25 cellular contexts compared by ENCODE assay signal in the genomic region with DNA sequence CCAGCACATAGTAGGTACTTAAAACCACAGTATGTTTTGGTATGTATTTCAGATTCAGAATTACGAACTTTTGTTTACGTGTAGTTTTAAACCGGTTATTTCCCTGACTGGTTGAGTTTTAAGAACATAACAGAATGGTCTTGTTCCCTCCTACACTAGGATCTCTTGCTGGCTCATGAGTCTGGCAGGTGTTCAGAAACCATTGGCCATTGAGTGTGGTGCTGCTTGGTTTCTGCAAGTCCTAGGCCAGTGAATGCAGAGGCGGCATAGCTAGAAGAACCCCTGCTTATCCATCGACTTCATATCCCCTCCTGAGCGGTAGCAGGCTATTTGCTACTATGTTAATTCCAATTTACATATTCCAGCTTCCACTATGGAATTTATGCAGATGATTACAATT.
DNase-seq lines count a peak whose midpoint lies in the region; ATAC-seq and TF ChIP-seq lines count a peak whose summit lies in the region.
"Had no signal": no experiment of that assay in that cellular context is flagged by ENCODE, and none has a peak within 500 bp of the region (broad histone marks: within the 10 kb centered on the region; RNA-seq: fewer than 3 reads in every experiment).

No MANE protein-coding gene starts in this region.

- peaks cover 10% of the 10 kb centered on the region for H3K36me3 Mint-ChIP-seq in IgD-negative memory B cell
- peaks cover 30% of the 10 kb centered on the region for H3K36me3 Mint-ChIP-seq in type B pancreatic cell
- H3K36me3 Mint-ChIP-seq in activated CD8-positive, alpha-beta T cell treated with anti-CD3 and anti-CD28 coated beads for 36 hours (ENCODE audit: low read depth), result peaks cover 16% of the 10 kb centered on the region

- peak overlapping the region; percentile 11 for H3K27ac ChIP-seq in caudate nucleus (ENCODE audit: low read depth, low read length)
- H3K27ac ChIP-seq: lower lobe of right lung, skin epidermis, VCaP had no signal

- H3K27me3 Mint-ChIP-seq in IgD-negative memory B cell, result no peaks in the 10 kb centered on the region
- no peaks in the 10 kb centered on the region for H3K27me3 Mint-ChIP-seq in type B pancreatic cell
- no peaks in the 10 kb centered on the region for H3K27me3 Mint-ChIP-seq in activated CD8-positive, alpha-beta T cell treated with anti-CD3 and anti-CD28 coated beads for 36 hours
- H3K27me3 Mint-ChIP-seq: activated CD4-positive, alpha-beta T cell treated with anti-CD3 and anti-CD28 coated beads, Interleukin-2, amount 10 ng/mL, durations not matched to agents 24 days and 14 days; dendritic cell treated with granulocyte-macrophage colony-stimulating factor and Interleukin-4, amounts not matched to agents 40 ng/mL and 50 ng/mL, for 4 days had no signal

- no peak for TF ChIP-seq CTCF in type B pancreatic cell (conservative IDR thresholded peaks at IDR 0.05)
- no peak for TF ChIP-seq CTCF in activated CD8-positive, alpha-beta T cell treated with anti-CD3 and anti-CD28 coated beads for 36 hours (IDR thresholded peaks at IDR 0.05)

- DNase-seq in caudate nucleus (lab: John Stamatoyannopoulos, UW), result peak in 4 of 61 donors; percentile 14 to 51 (median 32)
- DNase-seq in medulla oblongata (ENCODE audit: extremely low spot score), result peak; percentile 76
- no peak for DNase-seq in type B pancreatic cell (ENCODE audit: extremely low spot score, unreplicated experiment)
- no peak for DNase-seq in activated CD8-positive, alpha-beta T cell treated with anti-CD3 and anti-CD28 coated beads for 36 hours
- no peak for DNase-seq in DMS153 treated with DMSO at 0.1 percent for 48 hours (lab: John Stamatoyannopoulos, UW; ENCODE audit: unreplicated experiment)
- no peak for DNase-seq in NCI-H526 (lab: John Stamatoyannopoulos, UW)
- DNase-seq: activated CD4-positive, alpha-beta T cell treated with anti-CD3 and anti-CD28 coated beads, Interleukin-2, amount 10 ng/mL, durations not matched to agents 24 days and 14 days; activated gamma-delta T cell treated with Interleukin-2 at 50 U/mL for 16 hours; activated T-cell treated with anti-CD3 and anti-CD28 coated beads, Interleukin-2, amount 50 U/mL, for 1 hour; Calu3; central memory CD4-positive, alpha-beta T cell; foreskin fibroblast; lower lobe of right lung; natural killer cell; NCI-H2107; NCI-H446; NCI-H82; stimulated activated naive CD4-positive, alpha-beta T cell; SW 1271; T-helper 9 cell had no signal

- POLR2A ChIA-PET in activated CD8-positive, alpha-beta T cell treated with anti-CD3 and anti-CD28 coated beads for 36 hours (lab: Charles Lee), result interaction anchor here (1.4 kb wide), 1 partner anchor 12 kb away, joined by 4 read pairs; no protein-coding TSS in a partner anchor

- no peak for ATAC-seq in activated CD8-positive, alpha-beta T cell treated with anti-CD3 and anti-CD28 coated beads for 36 hours
- ATAC-seq: esophagus mucosa, lower lobe of right lung, natural killer cell had no signal

- H3K9me3 Mint-ChIP-seq in IgD-negative memory B cell (no peaks in the 10 kb centered on the region), type B pancreatic cell (no peaks in the 10 kb centered on the region)
- H3K9me3 Mint-ChIP-seq in activated CD8-positive, alpha-beta T cell treated with anti-CD3 and anti-CD28 coated beads for 36 hours, result no peaks in the 10 kb centered on the region
- H3K9me3 Mint-ChIP-seq: activated CD4-positive, alpha-beta T cell treated with anti-CD3 and anti-CD28 coated beads, Interleukin-2, amount 10 ng/mL, durations not matched to agents 24 days and 14 days; dendritic cell treated with granulocyte-macrophage colony-stimulating factor and Interleukin-4, amounts not matched to agents 40 ng/mL and 50 ng/mL, for 4 days; natural killer cell had no signal

- peaks cover 12 to 22% (median 16%) of the 10 kb centered on the region in 3 donors for H3K4me1 Mint-ChIP-seq in IgD-negative memory B cell
- peaks cover 15% of the 10 kb centered on the region for H3K4me1 Mint-ChIP-seq in type B pancreatic cell (ENCODE audit: unreplicated experiment)
- H3K4me1 Mint-ChIP-seq in activated CD8-positive, alpha-beta T cell treated with anti-CD3 and anti-CD28 coated beads for 36 hours (ENCODE audit: low read depth), result no peaks in the 10 kb centered on the region
- H3K4me1 Mint-ChIP-seq: activated CD4-positive, alpha-beta T cell treated with anti-CD3 and anti-CD28 coated beads, Interleukin-2, amount 10 ng/mL, durations not matched to agents 24 days and 14 days; natural killer cell had no signal

- CTCF ChIA-PET in activated CD8-positive, alpha-beta T cell treated with anti-CD3 and anti-CD28 coated beads for 36 hours (lab: Charles Lee), result interaction anchor here (6.8 kb wide), 1 partner anchor 250 kb away, joined by 44 read pairs; no protein-coding TSS in a partner anchor

- intact Hi-C loops in activated CD8-positive, alpha-beta T cell treated with anti-CD3 and anti-CD28 coated beads for 36 hours (cut with micrococcal nuclease), result no loop called here

- H3K4me3 Mint-ChIP-seq in IgD-negative memory B cell (no peak overlapping the region), type B pancreatic cell (no peak overlapping the region)
- no peak overlapping the region for H3K4me3 Mint-ChIP-seq in activated CD8-positive, alpha-beta T cell treated with anti-CD3 and anti-CD28 coated beads for 36 hours
- H3K4me3 Mint-ChIP-seq: activated CD4-positive, alpha-beta T cell treated with anti-CD3 and anti-CD28 coated beads, Interleukin-2, amount 10 ng/mL, durations not matched to agents 24 days and 14 days; dendritic cell treated with granulocyte-macrophage colony-stimulating factor and Interleukin-4, amounts not matched to agents 40 ng/mL and 50 ng/mL, for 4 days; natural killer cell had no signal

- H3K27ac Mint-ChIP-seq in IgD-negative memory B cell, result peak overlapping the region in 2 of 3 donors; percentile 77 to 83
- H3K27ac Mint-ChIP-seq in type B pancreatic cell, result peak overlapping the region; percentile 4
- no peak overlapping the region for H3K27ac Mint-ChIP-seq in activated CD8-positive, alpha-beta T cell treated with anti-CD3 and anti-CD28 coated beads for 36 hours
- H3K27ac Mint-ChIP-seq: activated CD4-positive, alpha-beta T cell treated with anti-CD3 and anti-CD28 coated beads, Interleukin-2, amount 10 ng/mL, durations not matched to agents 24 days and 14 days; dendritic cell treated with granulocyte-macrophage colony-stimulating factor and Interleukin-4, amounts not matched to agents 40 ng/mL and 50 ng/mL, for 4 days; natural killer cell had no signal
